Comparison of ENCODE assay signal across 29 cellular contexts in genomic region chr7:7795203-7795602, GRCh38.
DNase-seq lines count a peak whose midpoint lies in the region; ATAC-seq, FAIRE-seq and TF ChIP-seq lines count a peak whose summit lies in the region.
"Had no signal": no experiment of that assay in that cellular context is flagged by ENCODE, and none has a peak within 500 bp of the region (broad histone marks: within the 10 kb centered on the region; RNA-seq: fewer than 3 reads in every experiment).

No MANE protein-coding gene starts in this region.

- TF ChIP-seq CTCF in Calu3 (IDR thresholded peaks at IDR 0.05; ENCODE audit: unreplicated experiment) (no peak), IMR-90 (conservative IDR thresholded peaks at IDR 0.05; ENCODE audit: low read depth, low read length) (no peak), endothelial cell of umbilical vein (IDR thresholded peaks at IDR 0.05; ENCODE audit: extremely low read depth in 1 of 2, insufficient read depth in 1 of 2, low read depth in 1 of 2, low read length in 2 of 2) (no peak), osteoblast (IDR thresholded peaks at IDR 0.05; ENCODE audit: extremely low read depth, low read depth, low read length) (no peak), kidney (IDR thresholded peaks at IDR 0.05; ENCODE audit: borderline replicate concordance, extremely low read depth, insufficient read depth) (no peak)

- H4K20me1 ChIP-seq in IMR-90 (ENCODE audit: insufficient read depth, low read length) (no peaks in the 10 kb centered on the region), endothelial cell of umbilical vein (replicated peaks; ENCODE audit: control insufficient read depth, extremely low read depth, insufficient read depth, low read length) (no peaks in the 10 kb centered on the region), osteoblast (ENCODE audit: insufficient read depth, low read length) (no peaks in the 10 kb centered on the region)

- no peaks in the 10 kb centered on the region for H3K79me1 ChIP-seq in IMR-90 (ENCODE audit: low read depth in 1 of 2, low read length in 2 of 2)

- no peak overlapping the region for H3K4me3 Mint-ChIP-seq in Calu3 (ENCODE audit: low read depth, unreplicated experiment)
- H3K4me3 Mint-ChIP-seq: activated B cell treated with CpG ODN at 0.5 μM for 24 hours; activated naive CD4-positive, alpha-beta T cell treated with anti-CD3 and anti-CD28 coated beads for 36 hours; activated T-cell treated with anti-CD3 and anti-CD28 coated beads, Interleukin-2, amount 50 U/mL, for 72 hours; immature natural killer cell; naive B cell had no signal

- H3K36me3 ChIP-seq in IMR-90 (ENCODE audit: control insufficient read depth, insufficient read depth, low read length) (peaks cover 1% of the 10 kb centered on the region; the same call in 1 of the 2 replicates), endothelial cell of umbilical vein (ENCODE audit: control insufficient read depth in 2 of 2, extremely low read depth in 1 of 2, insufficient read depth in 2 of 2, low read length in 2 of 2) (no peaks in the 10 kb centered on the region), osteoblast (ENCODE audit: insufficient read depth, low read length) (no peaks in the 10 kb centered on the region), kidney (ENCODE audit: control insufficient read depth in 1 of 2, insufficient read depth in 2 of 2, low read length in 2 of 2) (no peaks in the 10 kb centered on the region)
- H3K36me3 ChIP-seq: colonic mucosa had no signal

- H2BK5ac ChIP-seq in IMR-90 (ENCODE audit: low read depth, low read length, poor library complexity, severe bottlenecking): peak overlapping the region; percentile 28

- peak overlapping the region; percentile 20; the same call in 1 of the 2 replicates for H2BK120ac ChIP-seq in IMR-90 (ENCODE audit: low read depth, low read length)

- DNase-seq in Calu3 (no peak), IMR-90 (peak; percentile 5), endothelial cell of umbilical vein (ENCODE audit: low read depth, low spot score) (no peak), osteoblast (ENCODE audit: insufficient read length, low spot score, missing footprints) (no peak), HT-29 (ENCODE audit: low spot score) (no peak), kidney (no peak)
- no peak for DNase-seq in activated effector memory CD4-positive, alpha-beta T cell treated with Interleukin-2 at 50 U/mL for 16 hours
- DNase-seq: activated B cell treated with CpG ODN at 0.5 μM for 24 hours; activated CD4-positive, alpha-beta T cell treated with anti-CD3 and anti-CD28 coated beads, Interleukin-2, amount 50 U/mL, for 1 hour; activated naive CD4-positive, alpha-beta T cell treated with anti-CD3 and anti-CD28 coated beads for 36 hours; amygdala; colonic mucosa; effector CD8-positive, alpha-beta T cell; immature natural killer cell; naive B cell; NCI-H1092 treated with DMSO at 0.1 percent for 48 hours; NCI-H187; NCI-H526; NK-92 treated with Interleukin-12 subunit alpha and Interleukin-12 subunit beta, amount 100 ng/mL, for 24 hours; nucleus accumbens; SHP77 treated with DMSO at 0.1 percent for 48 hours; stomach; tibial artery had no signal

- H3K23ac ChIP-seq in IMR-90 (ENCODE audit: low read depth, low read length): no peak overlapping the region

- intact Hi-C loops in Calu3 (cut with micrococcal nuclease; ENCODE audit: unreplicated experiment) (no loop called here), IMR-90 (cut with micrococcal nuclease) (no loop called here), endothelial cell of umbilical vein (cut with micrococcal nuclease) (no loop called here), kidney (cut with DNase I) (no loop called here)

- H3K4me3 ChIP-seq in IMR-90 (ENCODE audit: insufficient read depth, low read depth, low read length): no peak overlapping the region
- no peak overlapping the region for H3K4me3 ChIP-seq in endothelial cell of umbilical vein (replicated peaks in 1 of 3; ENCODE audit: insufficient read depth in 1 of 3, low read depth in 1 of 3, low read length in 3 of 3)
- no peak overlapping the region for H3K4me3 ChIP-seq in osteoblast (ENCODE audit: insufficient read depth, low read length)
- H3K4me3 ChIP-seq in kidney (ENCODE audit: low read length in 2 of 2): no peak overlapping the region
- H3K4me3 ChIP-seq: colonic mucosa, esophagus muscularis mucosa, GM12878, stomach, tibial artery had no signal

- H3K4me1 ChIP-seq in IMR-90 (ENCODE audit: control insufficient read depth, insufficient read depth, low read length): peaks cover 12% of the 10 kb centered on the region
- peaks cover 5% of the 10 kb centered on the region for H3K4me1 ChIP-seq in endothelial cell of umbilical vein (ENCODE audit: control insufficient read depth, extremely low read depth, insufficient read depth, low read length)
- H3K4me1 ChIP-seq in osteoblast (ENCODE audit: insufficient read depth, low read length): peaks cover 6% of the 10 kb centered on the region
- H3K4me1 ChIP-seq in kidney (ENCODE audit: control insufficient read depth in 1 of 2, insufficient read depth in 1 of 2, low read depth in 1 of 2, low read length in 2 of 2): no peaks in the 10 kb centered on the region
- H3K4me1 ChIP-seq: colonic mucosa, tibial artery had no signal

- peak overlapping the region; percentile 48; the same call in 1 of the 2 replicates for H2BK20ac ChIP-seq in IMR-90 (ENCODE audit: low read depth, low read length)

- TF ChIP-seq POLR2A in IMR-90 (IDR thresholded peaks at IDR 0.05; ENCODE audit: low read depth, low read length): no peak
- no peak for TF ChIP-seq POLR2A in endothelial cell of umbilical vein (IDR thresholded peaks at IDR 0.05; ENCODE audit: low read depth, low read length)

- H3K36me3 Mint-ChIP-seq in Calu3 (ENCODE audit: insufficient read depth, unreplicated experiment): peaks cover 5% of the 10 kb centered on the region

- dilution Hi-C loops in IMR-90 (cut with HindIII; ENCODE audit: low sequenced_read_pairs, unreplicated experiment): no loop called here
- dilution Hi-C loops in endothelial cell of umbilical vein (cut with MboI; ENCODE audit: extremely low pct_ligation_motif_present, low sequenced_read_pairs): no loop called here

- H3K27me3 ChIP-seq in IMR-90 (ENCODE audit: control insufficient read depth, insufficient read depth, low read length) (no peaks in the 10 kb centered on the region), endothelial cell of umbilical vein (ENCODE audit: control insufficient read depth in 2 of 2, insufficient read depth in 2 of 2, low read length in 2 of 2) (no peaks in the 10 kb centered on the region), osteoblast (ENCODE audit: insufficient read depth, low read length) (no peaks in the 10 kb centered on the region)
- H3K27me3 ChIP-seq: colonic mucosa, esophagus muscularis mucosa, stomach, tibial artery had no signal

- no peak overlapping the region for H3K56ac ChIP-seq in IMR-90 (ENCODE audit: extremely low read depth, insufficient read depth, low read length)

- no peak overlapping the region for H2AK5ac ChIP-seq in IMR-90 (ENCODE audit: low read depth, low read length)

- no peak overlapping the region for H2BK15ac ChIP-seq in IMR-90 (ENCODE audit: low read depth, low read length)

- H4K91ac ChIP-seq in IMR-90 (ENCODE audit: insufficient read depth, low read depth, low read length): no peak overlapping the region

- no peaks in the 10 kb centered on the region for H3K27me3 Mint-ChIP-seq in Calu3 (ENCODE audit: unreplicated experiment)
- H3K27me3 Mint-ChIP-seq: activated B cell treated with CpG ODN at 0.5 μM for 24 hours, naive B cell had no signal

- peak overlapping the region; percentile 63 for H3K4ac ChIP-seq in IMR-90 (ENCODE audit: low read depth, low read length)

- H3K9ac ChIP-seq in IMR-90 (ENCODE audit: low read depth, low read length): no peak overlapping the region
- no peak overlapping the region for H3K9ac ChIP-seq in endothelial cell of umbilical vein (replicated peaks; ENCODE audit: extremely low read depth, insufficient read depth, low read length)
- H3K9ac ChIP-seq in kidney (ENCODE audit: low read length in 2 of 2): no peak overlapping the region

- TF ChIP-seq RAD21 in IMR-90 (IDR thresholded peaks at IDR 0.05; ENCODE audit: low read length): no peak

- peaks cover 44% of the 10 kb centered on the region for H3K4me1 Mint-ChIP-seq in Calu3 (ENCODE audit: low read depth, unreplicated experiment)

- POLR2A ChIA-PET in IMR-90 (lab: Charles Lee; ENCODE audit: unreplicated experiment) (no interaction called here), endothelial cell of umbilical vein (lab: Charles Lee) (no interaction called here)

- CTCF ChIA-PET in Calu3 (lab: Charles Lee) (no interaction called here), IMR-90 (lab: Yijun Ruan, JAX) (no interaction called here), endothelial cell of umbilical vein (lab: Charles Lee) (no interaction called here)

- H3K27ac ChIP-seq in IMR-90 (ENCODE audit: insufficient read depth, low read length) (no peak overlapping the region), endothelial cell of umbilical vein (ENCODE audit: insufficient read depth, low read depth, low read length) (peak overlapping the region; percentile 29), osteoblast (ENCODE audit: low read depth, low read length) (peak overlapping the region; percentile 34), kidney (ENCODE audit: low read depth in 2 of 2, low read length in 2 of 2) (no peak overlapping the region)
- H3K27ac ChIP-seq: C4-2B, colonic mucosa, esophagus muscularis mucosa, tibial artery had no signal

- H3K9me3 ChIP-seq in IMR-90 (ENCODE audit: control insufficient read depth, insufficient read depth, low read length): no peaks in the 10 kb centered on the region
- H3K9me3 ChIP-seq in endothelial cell of umbilical vein (replicated peaks; ENCODE audit: control insufficient read depth, insufficient read depth, low read length): no peaks in the 10 kb centered on the region
- H3K9me3 ChIP-seq in osteoblast (ENCODE audit: low read depth, low read length): no peaks in the 10 kb centered on the region
- no peaks in the 10 kb centered on the region for H3K9me3 ChIP-seq in kidney (ENCODE audit: control insufficient read depth in 1 of 2, low read length in 2 of 2)
- H3K9me3 ChIP-seq: colonic mucosa, esophagus muscularis mucosa, stomach, tibial artery had no signal

- in situ Hi-C loops in IMR-90 (cut with MboI; ENCODE audit: low sequenced_read_pairs): no loop called here

- BruUV-seq in Calu3 (replicated peaks; lab: Mats Ljungman, UMichigan) (no TSS peak), IMR-90 (replicated peaks; lab: Mats Ljungman, UMichigan) (no TSS peak), endothelial cell of umbilical vein (replicated peaks; lab: Mats Ljungman, UMichigan) (TSS peak; percentile 66)

- FAIRE-seq in endothelial cell of umbilical vein (lab: Jason Lieb, UNC) (no peak), kidney (lab: Jason Lieb, UNC) (no peak)
- FAIRE-seq: frontal cortex, GM12878 had no signal

- peaks cover 5% of the 10 kb centered on the region for H3K9me3 Mint-ChIP-seq in Calu3 (ENCODE audit: low read depth, unreplicated experiment)
- H3K9me3 Mint-ChIP-seq: activated B cell treated with CpG ODN at 0.5 μM for 24 hours; activated naive CD4-positive, alpha-beta T cell treated with anti-CD3 and anti-CD28 coated beads for 36 hours had no signal

- peak overlapping the region; percentile 77 for H3K18ac ChIP-seq in IMR-90 (ENCODE audit: low read depth, low read length)

- H3K27ac Mint-ChIP-seq in Calu3 (ENCODE audit: unreplicated experiment): peak overlapping the region; percentile 22
- H3K27ac Mint-ChIP-seq: activated B cell treated with CpG ODN at 0.5 μM for 24 hours; activated naive CD4-positive, alpha-beta T cell treated with anti-CD3 and anti-CD28 coated beads for 36 hours; activated T-cell treated with anti-CD3 and anti-CD28 coated beads, Interleukin-2, amount 50 U/mL, for 72 hours; immature natural killer cell had no signal

- H3K4me2 ChIP-seq in IMR-90 (ENCODE audit: low read depth, low read length) (no peak overlapping the region), endothelial cell of umbilical vein (ENCODE audit: insufficient read depth, low read length) (no peak overlapping the region), osteoblast (ENCODE audit: insufficient read depth, low read length) (no peak overlapping the region)

- no peak for ATAC-seq in IMR-90 (ENCODE audit: low read depth)
- ATAC-seq: GM12878, left lobe of liver had no signal

- H3K14ac ChIP-seq in IMR-90 (replicated peaks; ENCODE audit: low read depth, low read length): peak overlapping the region; percentile 82

- H4K5ac ChIP-seq in IMR-90 (ENCODE audit: low read depth, low read length): peak overlapping the region; percentile 47; the same call in 1 of the 2 replicates

- 100% methylated on average over 1 of the region's 2 CpGs; no CpG with 5 or more reads in 1 of the 2 experiments for WGBS in IMR-90 (ENCODE audit: extremely low coverage in 2 of 2, insufficient read length in 1 of 2), 2 experiments

- H2AK9ac ChIP-seq in IMR-90 (replicated peaks; ENCODE audit: low read depth, low read length, poor library complexity): no peak overlapping the region

- 0 out of 4 replicates have a peak overlapping the region, but pooled peaks of 1 of the 2 experiments have one; percentile 24 for H4K8ac ChIP-seq in IMR-90 (ENCODE audit: low read depth in 2 of 2, low read length in 2 of 2)

- H2AFZ ChIP-seq in IMR-90 (replicated peaks; ENCODE audit: low read length, poor library complexity) (no peak overlapping the region), endothelial cell of umbilical vein (ENCODE audit: low read depth, low read length) (no peak overlapping the region), osteoblast (ENCODE audit: low read length) (no peak overlapping the region)

- H3K9me1 ChIP-seq in IMR-90 (ENCODE audit: insufficient read depth, low read length) (peaks cover 7% of the 10 kb centered on the region), endothelial cell of umbilical vein (replicated peaks; ENCODE audit: control insufficient read depth, extremely low read depth, insufficient read depth, low read length) (no peaks in the 10 kb centered on the region)

- H3K79me2 ChIP-seq in endothelial cell of umbilical vein (ENCODE audit: control insufficient read depth, insufficient read depth, low read length) (no peaks in the 10 kb centered on the region), osteoblast (ENCODE audit: insufficient read depth, low read length) (no peaks in the 10 kb centered on the region)

Comparison
In these comparisons a context has a peak if more than half of its experiments do, and no peak if none do; other contexts are left out.
1. H3K27ac ChIP-seq: peak in endothelial cell of umbilical vein (single experiment) and osteoblast (single experiment); none in IMR-90 (single experiment) and kidney (0 of 2).